Comparison of ENCODE assay signal across 1 cellular context in genomic region chr9:112366591-112366990, GRCh38.
A peak's percentile ranks its signal among the peaks of the same experiment; 100 is the strongest.
TF ChIP-seq lines count a peak whose summit lies in the region.

No MANE protein-coding gene starts in this region.

TF ChIP-seq in K562, 482 proteins besides CTCF, POLR2A, EP300 and RAD21 (continued from another document):
- TF ChIP-seq ATF3 (IDR thresholded peaks at IDR 0.05) = peak; percentile 7; the same call in 1 of the 2 replicates
- no peak for TF ChIP-seq ATF3 (CRISPR knock-in tag; conservative IDR thresholded peaks at IDR 0.05)
- no peak for TF ChIP-seq HNRNPH1 (optimal IDR thresholded peaks at IDR 0.05; ENCODE audit: low read depth, low read length)
TF ChIP-seq in K562: peak in this region for 2.
